ENCODE assay signal across 1 cellular context in the genomic region with DNA sequence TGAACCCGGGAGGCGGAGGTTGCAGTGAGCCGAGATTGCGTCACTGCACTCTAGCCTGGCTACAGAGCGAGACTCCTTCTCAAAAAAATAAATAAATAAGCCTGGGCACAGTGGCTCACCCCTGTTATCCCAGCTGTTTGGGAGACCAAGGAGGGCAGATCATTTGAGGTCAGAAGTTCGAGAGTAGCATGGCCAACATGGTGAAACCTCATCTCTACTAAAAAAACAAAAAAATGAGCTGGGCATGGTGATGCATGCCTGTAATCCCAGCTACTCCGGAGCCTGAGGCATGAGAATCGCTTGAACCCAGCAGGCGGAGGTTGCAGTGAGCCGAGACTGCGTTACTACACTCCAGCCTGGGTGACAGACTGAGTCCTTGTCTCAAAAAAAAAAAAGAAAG.
A peak's percentile ranks its signal among the peaks of the same experiment; 100 is the strongest.
TF ChIP-seq lines count a peak whose summit lies in the region.

No MANE protein-coding gene starts in this region.

TF ChIP-seq in K562, 482 proteins besides CTCF, POLR2A, EP300 and RAD21:
- TF ChIP-seq FOXA1 (IDR thresholded peaks at IDR 0.05; ENCODE audit: borderline replicate concordance), result no peak
- TF ChIP-seq RBM25 (IDR thresholded peaks at IDR 0.05; ENCODE audit: low read depth, low read length, severe bottlenecking), result peak; percentile 9
- no peak for TF ChIP-seq CC2D1A (IDR thresholded peaks at IDR 0.05)
- no peak for TF ChIP-seq SREBF2 (CRISPR knock-in tag; IDR thresholded peaks at IDR 0.05)
- TF ChIP-seq DACH1 (IDR thresholded peaks at IDR 0.05; ENCODE audit: partially characterized antibody), result no peak
- no peak for TF ChIP-seq RFX7 (CRISPR knock-in tag; IDR thresholded peaks at IDR 0.05)
